8 cellular contexts compared by ENCODE assay signal in the genomic region with DNA sequence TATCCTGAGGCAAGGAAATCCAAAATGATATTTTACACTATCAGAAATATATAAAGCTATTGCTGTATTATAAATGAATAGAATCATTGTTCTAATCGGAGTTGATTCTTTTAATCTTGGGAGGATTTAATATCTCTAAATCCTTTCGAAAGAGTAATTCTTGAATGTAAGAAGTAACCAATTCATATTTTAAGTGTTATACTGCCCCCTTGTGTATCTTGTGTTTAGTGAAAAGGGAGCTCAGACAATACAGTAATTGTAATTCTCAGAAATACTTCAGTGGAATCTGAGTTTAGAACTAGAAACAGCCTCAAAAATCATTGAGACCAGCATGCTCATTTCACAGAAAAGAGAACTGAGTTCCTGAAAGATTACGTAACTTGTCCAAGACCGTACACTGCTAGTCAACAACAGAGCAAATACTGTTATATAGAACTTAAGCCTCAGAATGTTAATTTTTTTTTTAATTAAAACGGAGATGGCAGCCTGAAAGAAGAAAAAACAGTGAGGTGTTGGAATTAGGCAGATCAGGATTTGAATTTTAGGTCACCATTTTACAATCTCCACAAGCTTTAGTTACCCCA. TPM values are rescaled to one million over a fixed set of nuclear protein-coding genes. Genes with fewer than 3 reads are reported as not detected.
DNase-seq lines count a peak whose midpoint lies in the region; ATAC-seq, FAIRE-seq and TF ChIP-seq lines count a peak whose summit lies in the region.

No MANE protein-coding gene starts in this region.

- H3K9me3 ChIP-seq in IMR-90 (ENCODE audit: control insufficient read depth, insufficient read depth, low read length) = no peaks in the 10 kb centered on the region
- no peaks in the 10 kb centered on the region for H3K9me3 ChIP-seq in HepG2 (ENCODE audit: low read length)

- H3K56ac ChIP-seq in IMR-90 (ENCODE audit: extremely low read depth, insufficient read depth, low read length) = no peak overlapping the region

- in situ Hi-C loops in IMR-90 (cut with MboI; ENCODE audit: low sequenced_read_pairs) (loop anchor here (10.0 to 25.0 kb wide), 3 partner anchors 317 to 940 kb away; no protein-coding TSS in a partner anchor), HepG2 (cut with HindIII; ENCODE audit: extremely low pct_ligation_motif_present, low pct_unique_long_range_greater_than_20kb) (loop anchor here (5.0 kb wide), 1 partner anchor 320 kb away; no protein-coding TSS in a partner anchor)

- H3K4me1 ChIP-seq in IMR-90 (ENCODE audit: control insufficient read depth, insufficient read depth, low read length) (no peaks in the 10 kb centered on the region), HepG2 (ENCODE audit: insufficient read depth, low read length) (peaks cover 14% of the 10 kb centered on the region)

- H2AK9ac ChIP-seq in IMR-90 (replicated peaks; ENCODE audit: low read depth, low read length, poor library complexity) = no peak overlapping the region

- no peak overlapping the region for H4K8ac ChIP-seq in IMR-90 (ENCODE audit: low read depth in 2 of 2, low read length in 2 of 2)

- H2BK120ac ChIP-seq in IMR-90 (ENCODE audit: low read depth, low read length) = no peak overlapping the region

- no peak overlapping the region for H3K23ac ChIP-seq in IMR-90 (ENCODE audit: low read depth, low read length)

- H4K20me1 ChIP-seq in IMR-90 (ENCODE audit: insufficient read depth, low read length) = no peaks in the 10 kb centered on the region
- no peaks in the 10 kb centered on the region for H4K20me1 ChIP-seq in HepG2 (ENCODE audit: insufficient read depth, low read length)

- dilution Hi-C loops in IMR-90 (cut with HindIII; ENCODE audit: low sequenced_read_pairs, unreplicated experiment) = no loop called here

- H3K4me3 ChIP-seq in IMR-90 (ENCODE audit: insufficient read depth, low read depth, low read length) (no peak overlapping the region), HepG2 (replicated peaks in 1 of 3; ENCODE audit: insufficient read depth in 1 of 3, low read depth in 2 of 3, low read length in 3 of 3) (no peak overlapping the region)

- H3K4me1 Mint-ChIP-seq in activated T-cell treated with anti-CD3 and anti-CD28 coated beads, Interleukin-2, amount 50 U/mL, for 4 hours (ENCODE audit: low read depth) = no peaks in the 10 kb centered on the region

- no peak overlapping the region for H3K4me2 ChIP-seq in IMR-90 (ENCODE audit: low read depth, low read length)
- no peak overlapping the region for H3K4me2 ChIP-seq in HepG2 (ENCODE audit: low read depth, low read length)

- no peak overlapping the region for H3K27ac ChIP-seq in IMR-90 (ENCODE audit: insufficient read depth, low read length)
- no peak overlapping the region for H3K27ac ChIP-seq in HepG2 (ENCODE audit: extremely low read length, insufficient read depth, low read length)

- no peak overlapping the region for H4K5ac ChIP-seq in IMR-90 (ENCODE audit: low read depth, low read length)

- TF ChIP-seq EP300 in HepG2 (IDR thresholded peaks at IDR 0.05; ENCODE audit: low read depth in 2 of 2, low read length in 2 of 2) (no peak), HepG2 (CRISPR knock-in tag; IDR thresholded peaks at IDR 0.05; ENCODE audit: borderline replicate concordance) (no peak)

- peak; percentile 18 for DNase-seq in AG09319 (ENCODE audit: extremely low read depth, low read depth)
- DNase-seq in IMR-90 = peak; percentile 58
- DNase-seq in NOMO-1 (lab: John Stamatoyannopoulos, UW; ENCODE audit: unreplicated experiment in 2 of 2) = peak; percentile 29 to 70
- peak; percentile 75 for DNase-seq in cerebellar cortex (ENCODE audit: low spot score)
- peak; percentile 62 for DNase-seq in HepG2 (ENCODE audit: low spot score)
- no peak for DNase-seq in activated T-cell treated with anti-CD3 and anti-CD28 coated beads, Interleukin-2, amount 50 U/mL, for 4 hours
- DNase-seq in stimulated activated CD4-positive, alpha-beta T cell treated with anti-CD3 and anti-CD28 coated beads, Interleukin-4, amount 100 ng/mL, for 1 hour = no peak

- WGBS in IMR-90 (ENCODE audit: extremely low coverage in 2 of 2, insufficient read length in 1 of 2), 2 experiments = no CpG with 5 or more reads among the region's 5 CpGs
- WGBS in HepG2 (ENCODE audit: low lambda C conversion rate) = 37% methylated on average over 5 of the region's 5 CpGs

- TF ChIP-seq CTCF in AG09319 (IDR thresholded peaks at IDR 0.05; ENCODE audit: low read depth, low read length) = peak; percentile 57
- peak; percentile 70 for TF ChIP-seq CTCF in IMR-90 (conservative IDR thresholded peaks at IDR 0.05; ENCODE audit: low read depth, low read length)
- peak; percentile 65 for TF ChIP-seq CTCF in HepG2 (CRISPR knock-in tag; IDR thresholded peaks at IDR 0.05)

- no peak overlapping the region for H3K14ac ChIP-seq in IMR-90 (replicated peaks; ENCODE audit: low read depth, low read length)

- no peaks in the 10 kb centered on the region for H3K27me3 ChIP-seq in IMR-90 (ENCODE audit: control insufficient read depth, insufficient read depth, low read length)
- H3K27me3 ChIP-seq in HepG2 (ENCODE audit: control insufficient read depth in 1 of 2, insufficient read depth in 2 of 2, low read length in 2 of 2) = no peaks in the 10 kb centered on the region

- no peaks in the 10 kb centered on the region for H3K36me3 Mint-ChIP-seq in activated T-cell treated with anti-CD3 and anti-CD28 coated beads, Interleukin-2, amount 50 U/mL, for 4 hours (ENCODE audit: insufficient read depth)

- no peak overlapping the region for H2BK20ac ChIP-seq in IMR-90 (ENCODE audit: low read depth, low read length)

- TF ChIP-seq POLR2A in IMR-90 (IDR thresholded peaks at IDR 0.05; ENCODE audit: low read depth, low read length) = no peak
- no peak for TF ChIP-seq POLR2A in HepG2 (IDR thresholded peaks at IDR 0.05; ENCODE audit: insufficient read depth in 1 of 2, low read depth in 2 of 2, low read length in 2 of 2)

- no peaks in the 10 kb centered on the region for H3K9me3 Mint-ChIP-seq in activated T-cell treated with anti-CD3 and anti-CD28 coated beads, Interleukin-2, amount 50 U/mL, for 4 hours

- peak; percentile 66 for TF ChIP-seq RAD21 in IMR-90 (IDR thresholded peaks at IDR 0.05; ENCODE audit: low read length)
- TF ChIP-seq RAD21 in HepG2 (CRISPR knock-in tag; IDR thresholded peaks at IDR 0.05) = peak; percentile 48

- no peak overlapping the region for H3K4ac ChIP-seq in IMR-90 (ENCODE audit: low read depth, low read length)

- no peak overlapping the region for H4K91ac ChIP-seq in IMR-90 (ENCODE audit: insufficient read depth, low read depth, low read length)

- POLR2A ChIA-PET in IMR-90 (lab: Charles Lee; ENCODE audit: unreplicated experiment) (no interaction called here), HepG2 (lab: Yijun Ruan, JAX) (interaction anchor here (1.0 kb wide), 1 partner anchor 103 kb away, joined by 3 read pairs; no protein-coding TSS in a partner anchor)

- ATAC-seq in GM18868 (IDR thresholded peaks at IDR 0.05; ENCODE audit: unreplicated experiment) (peak; percentile 80), IMR-90 (ENCODE audit: low read depth) (peak; percentile 64), HepG2 (peak; percentile 44; the same call in 1 of the 3 replicates)
- no peak for ATAC-seq in activated T-cell treated with anti-CD3 and anti-CD28 coated beads, Interleukin-2, amount 50 U/mL, for 4 hours

- no peak overlapping the region for H2AFZ ChIP-seq in IMR-90 (replicated peaks; ENCODE audit: low read length, poor library complexity)
- no peak overlapping the region for H2AFZ ChIP-seq in HepG2 (ENCODE audit: low read length)

- H2AK5ac ChIP-seq in IMR-90 (ENCODE audit: low read depth, low read length) = no peak overlapping the region

- H2BK15ac ChIP-seq in IMR-90 (ENCODE audit: low read depth, low read length) = no peak overlapping the region

- H3K79me2 ChIP-seq in HepG2 (ENCODE audit: insufficient read depth, low read length) = no peaks in the 10 kb centered on the region

- H3K36me3 ChIP-seq in IMR-90 (ENCODE audit: control insufficient read depth, insufficient read depth, low read length) (no peaks in the 10 kb centered on the region), HepG2 (replicated peaks in 1 of 2; ENCODE audit: control insufficient read depth in 1 of 2, insufficient read depth in 2 of 2, low read length in 2 of 2) (no peaks in the 10 kb centered on the region; a peak in 1 of 5 replicates)

- intact Hi-C loops in IMR-90 (cut with micrococcal nuclease) (loop anchor here (1.0 to 10.0 kb wide), 5 partner anchors 320 to 1607 kb away; no protein-coding TSS in a partner anchor), HepG2 (cut with micrococcal nuclease; ENCODE audit: unreplicated experiment) (loop anchor here (1.0 to 2.0 kb wide), 4 partner anchors 281 to 346 kb away; no protein-coding TSS in a partner anchor)

- H3K27me3 Mint-ChIP-seq in activated T-cell treated with anti-CD3 and anti-CD28 coated beads, Interleukin-2, amount 50 U/mL, for 4 hours (ENCODE audit: low read depth) = peaks cover 2% of the 10 kb centered on the region

- no peak overlapping the region for H3K4me3 Mint-ChIP-seq in activated T-cell treated with anti-CD3 and anti-CD28 coated beads, Interleukin-2, amount 50 U/mL, for 4 hours

- no peak overlapping the region for H3K9ac ChIP-seq in IMR-90 (ENCODE audit: low read depth, low read length)
- no peak overlapping the region for H3K9ac ChIP-seq in HepG2 (ENCODE audit: insufficient read depth, low read depth, low read length)

- H3K79me1 ChIP-seq in IMR-90 (ENCODE audit: low read depth in 1 of 2, low read length in 2 of 2) = no peaks in the 10 kb centered on the region

- CTCF ChIA-PET in IMR-90 (lab: Yijun Ruan, JAX) (interaction anchor here (0.6 to 3.1 kb wide), 12 partner anchors 9 to 357 kb away, joined by 3 to 26 read pairs (median 3); no protein-coding TSS in a partner anchor), HepG2 (lab: Yijun Ruan, JAX; ENCODE audit: low intra/inter-chr PET ratio, low total read pairs) (interaction anchor here (1.0 to 4.4 kb wide), 4 partner anchors 281 to 349 kb away, joined by 3 to 61 read pairs (median 10); no protein-coding TSS in a partner anchor)

- H2BK5ac ChIP-seq in IMR-90 (ENCODE audit: low read depth, low read length, poor library complexity, severe bottlenecking) = no peak overlapping the region

- no peaks in the 10 kb centered on the region for H3K9me1 ChIP-seq in IMR-90 (ENCODE audit: insufficient read depth, low read length)

- peak; percentile 71 for FAIRE-seq in HepG2 (lab: Jason Lieb, UNC)

- BruUV-seq in IMR-90 (replicated peaks; lab: Mats Ljungman, UMichigan) = no TSS peak
- BruUV-seq in HepG2 (replicated peaks; lab: Mats Ljungman, UMichigan) = no TSS peak

- no peak overlapping the region for H3K18ac ChIP-seq in IMR-90 (ENCODE audit: low read depth, low read length)

RNA-seq across cellular contexts. Expression of a gene that starts 42.9 kb away (rescaled TPM):
- not detected in 2 replicates for total RNA-seq in IMR-90 (2012; rRNA removed)
- polyA plus RNA-seq in IMR-90 (2012; rRNA removed) = not detected in 2 replicates
- polyA plus RNA-seq in IMR-90 (2012; cell fraction: cytosol; rRNA removed) = not detected in 2 replicates
- polyA plus RNA-seq in IMR-90 (2012; cell fraction: nucleus; rRNA removed; ENCODE audit: low replicate concordance) = not detected in 2 replicates
- total RNA-seq in HepG2 (2016; rRNA removed; fragmentation: Illumina TruSeq; extraction: Trizol) = 3.0 and 4.4 TPM in 2 replicates
- 0.81 and 0.97 TPM in 2 replicates for total RNA-seq in HepG2 (2016; cell fraction: cytosol; rRNA removed; fragmentation: Illumina TruSeq; extraction: Trizol; ENCODE audit: low read depth)
- total RNA-seq in HepG2 (2016; cell fraction: insoluble cytoplasmic fraction; rRNA removed; fragmentation: Illumina TruSeq; extraction: Trizol) = 2.8 and 4.1 TPM in 2 replicates
- 0.96 and 1.1 TPM in 2 replicates for total RNA-seq in HepG2 (2016; cell fraction: membrane; rRNA removed; fragmentation: Illumina TruSeq; extraction: Trizol)
- total RNA-seq in HepG2 (2016; cell fraction: nucleus; rRNA removed; fragmentation: Illumina TruSeq; extraction: Trizol) = 5.1 and 5.3 TPM in 2 replicates
- 1.2 and 2.0 TPM in 2 replicates for polyA plus RNA-seq in HepG2 (2011; rRNA removed)
- polyA plus RNA-seq in HepG2 (2011; cell fraction: cytosol; rRNA removed) = 1.1 and 1.3 TPM in 2 replicates
- polyA plus RNA-seq in HepG2 (2011; cell fraction: nucleus; rRNA removed) = 1.0 and 2.1 TPM in 2 replicates
- 1.0 and 1.7 TPM in 2 replicates for polyA plus RNA-seq in HepG2 (2012)
- 0.05 and 0.07 TPM in 2 replicates for polyA plus RNA-seq in HepG2 (2016; cell fraction: cytosol; fragmentation: Illumina TruSeq; extraction: Trizol; ENCODE audit: low read depth)
- polyA plus RNA-seq in HepG2 (2016; cell fraction: insoluble cytoplasmic fraction; fragmentation: Illumina TruSeq; extraction: Trizol; ENCODE audit: low read depth) = 2.0 and 2.5 TPM in 2 replicates
- polyA plus RNA-seq in HepG2 (2016; cell fraction: membrane; fragmentation: Illumina TruSeq; extraction: Trizol; ENCODE audit: low read depth) = 0.14 and 0.24 TPM in 2 replicates
- polyA plus RNA-seq in HepG2 (2016; cell fraction: nucleus; fragmentation: Illumina TruSeq; extraction: Trizol; ENCODE audit: insufficient read depth, low read depth) = 1.7 and 1.9 TPM in 2 replicates
- 0.07 and 4.3 TPM in 2 replicates for polyA minus RNA-seq in HepG2 (2011; rRNA and poly(A)+ RNA removed; ENCODE audit: low replicate concordance)
- 3.6 and 4.0 TPM in 2 replicates for polyA minus RNA-seq in HepG2 (2011; cell fraction: cytosol; rRNA and poly(A)+ RNA removed)
- polyA minus RNA-seq in HepG2 (2011; cell fraction: nucleus; rRNA and poly(A)+ RNA removed) = 10.0 and 12.9 TPM in 2 replicates
- under 1 TPM in 2 of 3 donors, not detected in 1; 0.03 to 0.08 TPM for total RNA-seq in activated T-cell treated with anti-CD3 and anti-CD28 coated beads, Interleukin-2, amount 50 U/mL, for 4 hours

Comparison
In these comparisons a context has a peak if more than half of its experiments do, and no peak if none do; other contexts are left out.
1. DNase-seq: peak in AG09319 (single experiment), IMR-90 (single experiment), NOMO-1 (2 of 2), cerebellar cortex (single experiment) and HepG2 (single experiment); none in activated T-cell treated with anti-CD3 and anti-CD28 coated beads, Interleukin-2, amount 50 U/mL, for 4 hours (single experiment) and stimulated activated CD4-positive, alpha-beta T cell treated with anti-CD3 and anti-CD28 coated beads, Interleukin-4, amount 100 ng/mL, for 1 hour (single experiment).
2. ATAC-seq: peak in GM18868 (single experiment), IMR-90 (single experiment) and HepG2 (single experiment); none in activated T-cell treated with anti-CD3 and anti-CD28 coated beads, Interleukin-2, amount 50 U/mL, for 4 hours (0 of 2).
3. Peak in every context shown above with its lines, with median percentiles within 50 percentile points of each other: CTCF ChIP-seq.